In genomic region chr1:166874464-166874863, GRCh38 we compare ENCODE assay signal across 14 cellular contexts. TPM values are rescaled to one million over a fixed set of nuclear protein-coding genes. Genes with fewer than 3 reads are reported as not detected.
A peak's percentile ranks its signal among the peaks of the same experiment; 100 is the strongest.
DNase-seq lines count a peak whose midpoint lies in the region; ATAC-seq, FAIRE-seq and TF ChIP-seq lines count a peak whose summit lies in the region.
"Had no signal": no experiment of that assay in that cellular context is flagged by ENCODE, and none has a peak within 500 bp of the region (broad histone marks: within the 10 kb centered on the region; RNA-seq: fewer than 3 reads in every experiment).

No MANE protein-coding gene starts in this region.

- TF ChIP-seq POLR2A in gastrocnemius medialis (IDR thresholded peaks at IDR 0.05): no peak

- H3K27me3 Mint-ChIP-seq in activated CD4-positive, alpha-beta T cell treated with anti-CD3 and anti-CD28 coated beads, Interleukin-2, amount 10 ng/mL, durations not matched to agents 24 days and 14 days: peaks cover 4% of the 10 kb centered on the region
- no peaks in the 10 kb centered on the region for H3K27me3 Mint-ChIP-seq in astrocyte (ENCODE audit: low read depth, unreplicated experiment)
- H3K27me3 Mint-ChIP-seq in neural crest cell (ENCODE audit: low read depth): no peaks in the 10 kb centered on the region

- H3K4me1 Mint-ChIP-seq in activated CD4-positive, alpha-beta T cell treated with anti-CD3 and anti-CD28 coated beads, Interleukin-2, amount 10 ng/mL, durations not matched to agents 24 days and 14 days: peaks cover 58% of the 10 kb centered on the region
- H3K4me1 Mint-ChIP-seq in astrocyte (ENCODE audit: low read depth, unreplicated experiment): peaks cover 16% of the 10 kb centered on the region
- H3K4me1 Mint-ChIP-seq in neural crest cell: peaks cover 44% of the 10 kb centered on the region

- H3K27ac Mint-ChIP-seq in activated CD4-positive, alpha-beta T cell treated with anti-CD3 and anti-CD28 coated beads, Interleukin-2, amount 10 ng/mL, durations not matched to agents 24 days and 14 days: no peak overlapping the region
- H3K27ac Mint-ChIP-seq in astrocyte (ENCODE audit: unreplicated experiment) (no peak overlapping the region), neural crest cell (ENCODE audit: unreplicated experiment) (no peak overlapping the region)

- H3K9me3 Mint-ChIP-seq in activated CD4-positive, alpha-beta T cell treated with anti-CD3 and anti-CD28 coated beads, Interleukin-2, amount 10 ng/mL, durations not matched to agents 24 days and 14 days: no peaks in the 10 kb centered on the region
- H3K9me3 Mint-ChIP-seq in astrocyte (ENCODE audit: unreplicated experiment) (no peaks in the 10 kb centered on the region), neural crest cell (no peaks in the 10 kb centered on the region)

- no peak for DNase-seq in activated CD4-positive, alpha-beta T cell treated with anti-CD3 and anti-CD28 coated beads, Interleukin-2, amount 10 ng/mL, durations not matched to agents 24 days and 14 days
- no peak for DNase-seq in activated CD4-positive, alpha-beta T cell treated with anti-CD3 and anti-CD28 coated beads for 4 hours
- DNase-seq in MG63: no peak
- DNase-seq in astrocyte (ENCODE audit: low read depth): no peak
- no peak for DNase-seq in neural crest cell (ENCODE audit: low read depth, low spot score)
- DNase-seq in gastrocnemius medialis: no peak
- DNase-seq in EL: no peak
- no peak for DNase-seq in activated effector memory CD4-positive, alpha-beta T cell treated with Interleukin-2 at 50 U/mL for 16 hours
- DNase-seq: cortex of kidney, IMR-90, left lung, NCI-H2171 treated with DMSO at 0.1 percent for 48 hours had no signal

- H3K36me3 ChIP-seq in MG63 (peaks cover 10% of the 10 kb centered on the region), astrocyte (ENCODE audit: insufficient read depth, low read length) (no peaks in the 10 kb centered on the region), gastrocnemius medialis (no peaks in the 10 kb centered on the region)
- H3K36me3 ChIP-seq: left lung had no signal

- in situ Hi-C loops in gastrocnemius medialis (cut with MboI; ENCODE audit: low sequenced_read_pairs in 4 of 4): loop anchor here in 1 of 4 donors (5.0 kb wide), 1 partner anchor 37 kb away; the partner anchor contains the start of gene POGK

- TF ChIP-seq CTCF in astrocyte (IDR thresholded peaks at IDR 0.05; ENCODE audit: insufficient read depth, low read depth, low read length): no peak
- no peak for TF ChIP-seq CTCF in neural crest cell (conservative IDR thresholded peaks at IDR 0.05)
- TF ChIP-seq CTCF in gastrocnemius medialis (IDR thresholded peaks at IDR 0.05 in 4 of 5, conservative IDR thresholded peaks at IDR 0.05 in 1 of 5): no peak

- no peak overlapping the region for H2AFZ ChIP-seq in astrocyte (ENCODE audit: low read depth, low read length)

- H3K27ac ChIP-seq in astrocyte (ENCODE audit: low read depth, low read length) (no peak overlapping the region), gastrocnemius medialis (no peak overlapping the region)
- H3K27ac ChIP-seq: left lung had no signal

- intact Hi-C loops in activated CD4-positive, alpha-beta T cell treated with anti-CD3 and anti-CD28 coated beads, Interleukin-2, amount 10 ng/mL, durations not matched to agents 24 days and 14 days (cut with micrococcal nuclease): no loop called here
- intact Hi-C loops in gastrocnemius medialis (cut with DNase I; ENCODE audit: low total_unique reads): no loop called here

- no peak overlapping the region for H3K4me2 ChIP-seq in astrocyte (ENCODE audit: low read length)

- FAIRE-seq in astrocyte (lab: Jason Lieb, UNC): no peak
- FAIRE-seq: frontal cortex, G401.6 had no signal

- H3K27me3 ChIP-seq in MG63: no peaks in the 10 kb centered on the region
- peaks cover 2% of the 10 kb centered on the region for H3K27me3 ChIP-seq in astrocyte (ENCODE audit: insufficient read depth, low read length)
- no peaks in the 10 kb centered on the region for H3K27me3 ChIP-seq in gastrocnemius medialis
- H3K27me3 ChIP-seq: left lung had no signal

- no peak for ATAC-seq in gastrocnemius medialis
- ATAC-seq: left lung had no signal

- peak overlapping the region; percentile 91 for H3K4me3 Mint-ChIP-seq in activated CD4-positive, alpha-beta T cell treated with anti-CD3 and anti-CD28 coated beads, Interleukin-2, amount 10 ng/mL, durations not matched to agents 24 days and 14 days
- H3K4me3 Mint-ChIP-seq in astrocyte (ENCODE audit: unreplicated experiment) (peak overlapping the region; percentile 18), neural crest cell (peak overlapping the region; percentile 36)

- peaks cover 21% of the 10 kb centered on the region for H3K36me3 Mint-ChIP-seq in activated CD4-positive, alpha-beta T cell treated with anti-CD3 and anti-CD28 coated beads, Interleukin-2, amount 10 ng/mL, durations not matched to agents 24 days and 14 days (ENCODE audit: low read depth)
- H3K36me3 Mint-ChIP-seq in astrocyte (ENCODE audit: low read depth, unreplicated experiment) (peaks cover 2% of the 10 kb centered on the region), neural crest cell (ENCODE audit: low read depth) (no peaks in the 10 kb centered on the region)

- no peak overlapping the region for H3K9ac ChIP-seq in astrocyte (ENCODE audit: low read length)

- H3K4me3 ChIP-seq in MG63 (peak overlapping the region; percentile 91; the same call in 1 of the 2 replicates), astrocyte (ENCODE audit: insufficient read depth, low read depth, low read length) (no peak overlapping the region), gastrocnemius medialis (peak overlapping the region in 1 of 4 donors; percentile 70)

- H3K79me2 ChIP-seq in astrocyte (ENCODE audit: insufficient read depth, low read length): peaks cover 56% of the 10 kb centered on the region

- H3K9me3 ChIP-seq in MG63: 0 out of 2 replicates have a peak, but pooled peaks cover 2% of the 10 kb centered on the region
- H3K9me3 ChIP-seq in astrocyte (ENCODE audit: insufficient read depth, low read depth, low read length): no peaks in the 10 kb centered on the region
- no peaks in the 10 kb centered on the region for H3K9me3 ChIP-seq in gastrocnemius medialis
- H3K9me3 ChIP-seq: left lung had no signal

- H4K20me1 ChIP-seq in astrocyte (ENCODE audit: insufficient read depth, low read length): peaks cover 32% of the 10 kb centered on the region

- H3K4me1 ChIP-seq in astrocyte (ENCODE audit: insufficient read depth, low read length) (peaks cover 3% of the 10 kb centered on the region), gastrocnemius medialis (peaks cover 14 to 33% of the 10 kb centered on the region in 2 donors)

RNA-seq across cellular contexts. Expression of gene TADA1, which starts 1.6 kb away (rescaled TPM):
- 17.0 and 18.4 TPM in 2 replicates for total RNA-seq in activated CD4-positive, alpha-beta T cell treated with anti-CD3 and anti-CD28 coated beads, Interleukin-2, amount 10 ng/mL, durations not matched to agents 24 days and 14 days
- 19.5 and 28.4 TPM in 2 replicates for total RNA-seq in MG63 (2014; rRNA removed; shearing (Covaris generic); ENCODE audit: low replicate concordance)
- total RNA-seq in astrocyte: 9.3 and 9.9 TPM in 2 replicates
- total RNA-seq in neural crest cell: 24.1 and 25.6 TPM in 2 replicates
- 10 to 100 TPM in 2 of 4 donors, 1 to 10 TPM in 2; 8.7 to 11.8 (median 10.0) TPM for total RNA-seq in gastrocnemius medialis

RNA-seq across cellular contexts. Expression of gene POGK, which starts 35.2 kb away (rescaled TPM):
- 52.4 and 53.9 TPM in 2 replicates for total RNA-seq in activated CD4-positive, alpha-beta T cell treated with anti-CD3 and anti-CD28 coated beads, Interleukin-2, amount 10 ng/mL, durations not matched to agents 24 days and 14 days
- total RNA-seq in MG63 (2014; rRNA removed; shearing (Covaris generic); ENCODE audit: low replicate concordance): 70.1 and 89.1 TPM in 2 replicates
- total RNA-seq in astrocyte (41.6 and 44.2 TPM in 2 replicates), neural crest cell (57.3 and 60.0 TPM in 2 replicates), gastrocnemius medialis (1 to 10 TPM; 6.6 to 9.6 (median 9.0) TPM)

Comparison
In these comparisons a context has a peak if more than half of its experiments do, and no peak if none do; other contexts are left out.
1. H3K4me3 Mint-ChIP-seq: peak in every context shown above with its lines; median percentile 91 in activated CD4-positive, alpha-beta T cell treated with anti-CD3 and anti-CD28 coated beads, Interleukin-2, amount 10 ng/mL, durations not matched to agents 24 days and 14 days; 36 in neural crest cell; 18 in astrocyte.